In genomic region chr11:71432761-71433647, GRCh38 we compare ENCODE assay signal across 15 cellular contexts. TPM values are rescaled to one million over a fixed set of nuclear protein-coding genes. Genes with fewer than 3 reads are reported as not detected.
A peak's percentile ranks its signal among the peaks of the same experiment; 100 is the strongest.
DNase-seq lines count a peak whose midpoint lies in the region; ATAC-seq, FAIRE-seq and TF ChIP-seq lines count a peak whose summit lies in the region.
"Had no signal": no experiment of that assay in that cellular context is flagged by ENCODE, and none has a peak within 500 bp of the region (broad histone marks: within the 10 kb centered on the region; RNA-seq: fewer than 3 reads in every experiment).

No MANE protein-coding gene starts in this region.

- no peak overlapping the region for H3K4me3 ChIP-seq in DND-41 (ENCODE audit: low read depth in 1 of 2, low read length in 2 of 2)
- H3K4me3 ChIP-seq in adrenal gland, result no peak overlapping the region
- no peak overlapping the region for H3K4me3 ChIP-seq in hepatocyte
- no peak overlapping the region for H3K4me3 ChIP-seq in ovary
- no peak overlapping the region for H3K4me3 ChIP-seq in thyroid gland (replicated peaks in 1 of 3)
- H3K4me3 ChIP-seq: lung had no signal

- no peak for TF ChIP-seq EP300 in ovary (IDR thresholded peaks at IDR 0.05)

- H3K9me3 ChIP-seq in DND-41 (ENCODE audit: insufficient read depth, low read length, severe bottlenecking) (no peaks in the 10 kb centered on the region), adrenal gland (replicated peaks in 1 of 3) (no peaks in the 10 kb centered on the region), hepatocyte (ENCODE audit: low read depth) (no peaks in the 10 kb centered on the region), ovary (no peaks in the 10 kb centered on the region), thyroid gland (no peaks in the 10 kb centered on the region)

- H3K36me3 ChIP-seq in DND-41 (ENCODE audit: insufficient read depth, low read length), result peaks cover 34% of the 10 kb centered on the region
- peaks cover 0 to 9% of the 10 kb centered on the region in 2 donors for H3K36me3 ChIP-seq in adrenal gland (replicated peaks in 1 of 2)
- no peaks in the 10 kb centered on the region for H3K36me3 ChIP-seq in hepatocyte (replicated peaks; ENCODE audit: insufficient read depth, low read depth)
- no peaks in the 10 kb centered on the region for H3K36me3 ChIP-seq in ovary
- no peaks in the 10 kb centered on the region for H3K36me3 ChIP-seq in thyroid gland

- no peak overlapping the region for H3K9ac ChIP-seq in DND-41 (ENCODE audit: low read depth, low read length)

- intact Hi-C loops in adrenal gland (cut with DNase I) (no loop called here), ovary (cut with DNase I) (no loop called here), thyroid gland (cut with DNase I) (no loop called here)

- FAIRE-seq in GM19239 (lab: Jason Lieb, UNC), result no peak
- FAIRE-seq: colon had no signal

- WGBS in adrenal gland, 4 donors, result 60 to 67% (median 63%) methylated on average over 5 to 7 of the region's 7 CpGs
- 90% methylated on average over 7 of the region's 7 CpGs for WGBS in hepatocyte (ENCODE audit: low lambda C conversion rate, missing lambda C conversion rate)
- 75 to 78% (median 78%) methylated on average over 7 of the region's 7 CpGs for WGBS in ovary, 3 donors
- 91 to 100% methylated on average over 1 to 7 of the region's 7 CpGs for WGBS in thyroid gland, 2 donors

- ATAC-seq in DND-41 (ENCODE audit: insufficient read depth, low read depth), result peak; percentile 35; the same call in 1 of the 3 replicates
- ATAC-seq: activated CD4-positive, alpha-beta T cell treated with anti-CD3 and anti-CD28 coated beads for 36 hours; CD8-positive, alpha-beta T cell; foreskin keratinocyte had no signal

- TF ChIP-seq CTCF in DND-41 (IDR thresholded peaks at IDR 0.05; ENCODE audit: borderline replicate concordance, extremely low read depth, low read length, poor library complexity, severe bottlenecking) (no peak), adrenal gland (IDR thresholded peaks at IDR 0.05) (no peak), hepatocyte (IDR thresholded peaks at IDR 0.05; ENCODE audit: poor library complexity) (no peak), ovary (IDR thresholded peaks at IDR 0.05) (no peak), thyroid gland (IDR thresholded peaks at IDR 0.05) (no peak)

- H3K27ac ChIP-seq in DND-41 (ENCODE audit: low read length), result no peak overlapping the region
- peak overlapping the region; percentile 49 to 89 (median 56) for H3K27ac ChIP-seq in adrenal gland
- peak overlapping the region; percentile 83 for H3K27ac ChIP-seq in hepatocyte
- peak overlapping the region; percentile 33 to 74 for H3K27ac ChIP-seq in ovary
- no peak overlapping the region for H3K27ac ChIP-seq in thyroid gland
- H3K27ac ChIP-seq: foreskin keratinocyte had no signal

- no peak overlapping the region for H3K4me2 ChIP-seq in DND-41 (ENCODE audit: insufficient read depth, low read length)
- peak overlapping the region; percentile 42 for H3K4me2 ChIP-seq in hepatocyte

- H3K4me1 ChIP-seq in DND-41 (ENCODE audit: insufficient read depth, low read length), result no peaks in the 10 kb centered on the region
- peaks cover 30 to 32% of the 10 kb centered on the region in 2 donors for H3K4me1 ChIP-seq in adrenal gland (replicated peaks in 1 of 2)
- peaks cover 18% of the 10 kb centered on the region for H3K4me1 ChIP-seq in hepatocyte (ENCODE audit: insufficient read depth)
- H3K4me1 ChIP-seq in ovary (ENCODE audit: insufficient read depth), result peaks cover 15% of the 10 kb centered on the region
- H3K4me1 ChIP-seq in thyroid gland, result peaks cover 11 to 29% of the 10 kb centered on the region in 2 donors
- H3K4me1 ChIP-seq: foreskin keratinocyte had no signal

- H2AFZ ChIP-seq in DND-41 (ENCODE audit: low read depth, low read length) (no peak overlapping the region), hepatocyte (no peak overlapping the region)

- no peak for DNase-seq in DND-41
- DNase-seq in adrenal gland, result peak in 1 of 7 donors; percentile 53
- DNase-seq in hepatocyte (ENCODE audit: low spot score), result no peak
- peak in 1 of 5 donors; percentile 60 for DNase-seq in ovary
- DNase-seq in activated gamma-delta T cell treated with Interleukin-2 at 50 U/mL for 16 hours, result no peak
- DNase-seq in thyroid gland, result no peak
- no peak for DNase-seq in NCI-H524 (lab: John Stamatoyannopoulos, UW)
- no peak for DNase-seq in GM19239 (ENCODE audit: insufficient read length, low spot score)
- DNase-seq: activated CD4-positive, alpha-beta T cell treated with anti-CD3 and anti-CD28 coated beads for 36 hours; CD8-positive, alpha-beta T cell; foreskin keratinocyte; NCI-H1092 treated with DMSO at 0.1 percent for 48 hours; NCI-H526 had no signal

- no peaks in the 10 kb centered on the region for H3K9me2 ChIP-seq in hepatocyte (replicated peaks; ENCODE audit: insufficient read depth)

- H4K20me1 ChIP-seq in DND-41 (ENCODE audit: insufficient read depth, low read length), result peaks cover 19% of the 10 kb centered on the region
- no peaks in the 10 kb centered on the region for H4K20me1 ChIP-seq in hepatocyte (ENCODE audit: insufficient read depth, poor library complexity, severe bottlenecking)

- TF ChIP-seq POLR2A in adrenal gland (IDR thresholded peaks at IDR 0.05) (no peak), ovary (IDR thresholded peaks at IDR 0.05) (no peak), thyroid gland (IDR thresholded peaks at IDR 0.05) (no peak)

- H3K27me3 ChIP-seq in DND-41 (ENCODE audit: insufficient read depth, low read length, poor library complexity) (no peaks in the 10 kb centered on the region), adrenal gland (no peaks in the 10 kb centered on the region), hepatocyte (no peaks in the 10 kb centered on the region), ovary (no peaks in the 10 kb centered on the region), thyroid gland (no peaks in the 10 kb centered on the region)
- H3K27me3 ChIP-seq: foreskin keratinocyte had no signal

- H3K79me2 ChIP-seq in DND-41 (ENCODE audit: insufficient read depth, low read length) (no peaks in the 10 kb centered on the region), hepatocyte (no peaks in the 10 kb centered on the region)

RNA-seq across cellular contexts. Expression of gene DHCR7, which starts 15.2 kb away (rescaled TPM):
- total RNA-seq in adrenal gland (100 to 1,000 TPM in 3 of 8 donors, 10 to 100 TPM in 5; 53.1 to 904 (median 85.3) TPM), hepatocyte (140 and 159 TPM in 2 replicates), ovary (100 to 1,000 TPM in 2 of 7 donors, 10 to 100 TPM in 5; 29.3 to 264 (median 51.1) TPM), thyroid gland (10 to 100 TPM in 3 of 4 donors, 1 to 10 TPM in 1; 8.3 to 32.0 (median 23.7) TPM)
- polyA plus RNA-seq in adrenal gland (100 to 1,000 TPM in 1 of 3 donors, 10 to 100 TPM in 2; 31.8 to 690 (median 56.3) TPM), hepatocyte (267 and 303 TPM in 2 replicates), ovary (10 to 100 TPM; 25.3 to 61.0 TPM)

RNA-seq across cellular contexts. Expression of gene NADSYN1, which starts 20.0 kb away (rescaled TPM):
- total RNA-seq in adrenal gland (10 to 100 TPM; 42.2 to 77.4 (median 55.9) TPM), hepatocyte (42.0 and 49.1 TPM in 2 replicates), ovary (10 to 100 TPM; 30.8 to 69.0 (median 53.0) TPM), thyroid gland (100 to 1,000 TPM in 1 of 4 donors, 10 to 100 TPM in 3; 41.9 to 102 (median 54.7) TPM)
- polyA plus RNA-seq in adrenal gland (100 to 1,000 TPM in 2 of 3 donors, 10 to 100 TPM in 1; 37.1 to 128 (median 114) TPM), hepatocyte (43.7 and 68.7 TPM in 2 replicates), ovary (10 to 100 TPM; 33.6 to 40.6 TPM)

Comparison
In these comparisons a context has a peak if more than half of its experiments do, and no peak if none do; other contexts are left out.
1. H3K27ac ChIP-seq: peak in adrenal gland (5 of 5), hepatocyte (single experiment) and ovary (2 of 2); none in DND-41 (single experiment) and thyroid gland (0 of 3).